In genomic region chr17:46876353-46876887, GRCh38 we compare ENCODE assay signal across 8 cellular contexts. TPM values are rescaled to one million over a fixed set of nuclear protein-coding genes. Genes with fewer than 3 reads are reported as not detected.
A peak's percentile ranks its signal among the peaks of the same experiment; 100 is the strongest.
DNase-seq lines count a peak whose midpoint lies in the region; ATAC-seq and TF ChIP-seq lines count a peak whose summit lies in the region.

No MANE protein-coding gene starts in this region.

- peak; percentile 48 to 49 for ATAC-seq in lower lobe of right lung

- H3K9me3 ChIP-seq in KOPT-K1 (ENCODE audit: insufficient read depth, low read length, poor library complexity, severe bottlenecking) (no peaks in the 10 kb centered on the region), SU-DHL-6 (ENCODE audit: insufficient read depth, low read length) (no peaks in the 10 kb centered on the region), lower lobe of right lung (no peaks in the 10 kb centered on the region), vagina (no peaks in the 10 kb centered on the region)

- no peaks in the 10 kb centered on the region for H3K9me2 ChIP-seq in SU-DHL-6 (replicated peaks; ENCODE audit: insufficient read depth, low read length)

- TF ChIP-seq CTCF in SU-DHL-6 (IDR thresholded peaks at IDR 0.05; ENCODE audit: insufficient read depth, low read length, poor library complexity, severe bottlenecking) (peak; percentile 30), lower lobe of right lung (IDR thresholded peaks at IDR 0.05) (peak; percentile 13), vagina (IDR thresholded peaks at IDR 0.05) (no peak)

- H3F3A ChIP-seq in SU-DHL-6 (ENCODE audit: insufficient read depth): no peaks in the 10 kb centered on the region

- no peak overlapping the region for H2AFZ ChIP-seq in SU-DHL-6 (ENCODE audit: low read depth, low read length, severe bottlenecking)

- DNase-seq in Daoy (ENCODE audit: low read depth): peak; percentile 23
- DNase-seq in lower lobe of right lung: no peak
- DNase-seq in stimulated activated CD4-positive, alpha-beta T cell treated with anti-CD3 and anti-CD28 coated beads, Interleukin-1b, Interleukin-23, amount 100 ng/mL, for 48 hours: no peak
- no peak for DNase-seq in vagina (ENCODE audit: extremely low spot score in 2 of 2)
- no peak for DNase-seq in GF-D8 (lab: John Stamatoyannopoulos, UW)
- DNase-seq in UCSD-AML1 (lab: John Stamatoyannopoulos, UW; ENCODE audit: unreplicated experiment): no peak

- H3K4me1 ChIP-seq in lower lobe of right lung (peaks cover 19% of the 10 kb centered on the region), vagina (no peaks in the 10 kb centered on the region)

- no peaks in the 10 kb centered on the region for H4K20me1 ChIP-seq in SU-DHL-6 (ENCODE audit: low read depth, low read length)

- H3K27ac ChIP-seq in KOPT-K1 (ENCODE audit: low read depth, low read length, poor library complexity, severe bottlenecking) (peak overlapping the region; percentile 49), SU-DHL-6 (ENCODE audit: low read depth, low read length) (no peak overlapping the region), lower lobe of right lung (no peak overlapping the region), vagina (no peak overlapping the region)

- H3K27me3 ChIP-seq in SU-DHL-6 (ENCODE audit: low read length) (no peaks in the 10 kb centered on the region), lower lobe of right lung (ENCODE audit: low read depth) (no peaks in the 10 kb centered on the region), vagina (no peaks in the 10 kb centered on the region)

- no peak overlapping the region for H3K4me2 ChIP-seq in SU-DHL-6 (ENCODE audit: low read depth, low read length, poor library complexity, severe bottlenecking)

- intact Hi-C loops in lower lobe of right lung (cut with DNase I): no loop called here
- intact Hi-C loops in vagina (cut with DNase I): no loop called here

- H3K9ac ChIP-seq in SU-DHL-6 (ENCODE audit: low read length): no peak overlapping the region

- H3K36me3 ChIP-seq in KOPT-K1 (ENCODE audit: insufficient read depth, low read length) (no peaks in the 10 kb centered on the region), SU-DHL-6 (ENCODE audit: low read length) (no peaks in the 10 kb centered on the region), lower lobe of right lung (no peaks in the 10 kb centered on the region), vagina (no peaks in the 10 kb centered on the region)

- TF ChIP-seq POLR2A in vagina (IDR thresholded peaks at IDR 0.05): no peak

- no peaks in the 10 kb centered on the region for H3K79me2 ChIP-seq in SU-DHL-6 (ENCODE audit: insufficient read depth, low read length)

- no peak overlapping the region for H3K4me3 ChIP-seq in SU-DHL-6 (ENCODE audit: insufficient read depth, low read length, poor library complexity, severe bottlenecking)
- H3K4me3 ChIP-seq in lower lobe of right lung: no peak overlapping the region
- H3K4me3 ChIP-seq in vagina: no peak overlapping the region

RNA-seq across cellular contexts. Expression of gene WNT9B, which starts 25.0 kb away (rescaled TPM):
- total RNA-seq in Daoy (2014; rRNA removed; shearing (Covaris generic)): 0.06 TPM in 1 of 2 replicates, not detected in the other
- total RNA-seq in lower lobe of right lung (0.80 TPM), vagina (not detected)

RNA-seq across cellular contexts. Expression of gene GOSR2, which starts 46.5 kb away (rescaled TPM):
- 53.2 and 67.7 TPM in 2 replicates for total RNA-seq in Daoy (2014; rRNA removed; shearing (Covaris generic))
- 55.2 TPM for total RNA-seq in lower lobe of right lung
- 48.1 TPM for total RNA-seq in vagina

RNA-seq across cellular contexts. Expression of gene WNT3, which starts 57.9 kb away (rescaled TPM):
- 2.4 and 3.4 TPM in 2 replicates for total RNA-seq in Daoy (2014; rRNA removed; shearing (Covaris generic))
- total RNA-seq in lower lobe of right lung (2.2 TPM), vagina (1.5 TPM)

Comparison
In these comparisons a context has a peak if more than half of its experiments do, and no peak if none do; other contexts are left out.
1. CTCF ChIP-seq: peak in SU-DHL-6 (single experiment) and lower lobe of right lung (single experiment); none in vagina (0 of 3).